11 cellular contexts compared by ENCODE assay signal in genomic region chr4:105765690-105766407, GRCh38. TPM values are rescaled to one million over a fixed set of nuclear protein-coding genes. Genes with fewer than 3 reads are reported as not detected.
DNase-seq lines count a peak whose midpoint lies in the region; ATAC-seq and TF ChIP-seq lines count a peak whose summit lies in the region.
"Had no signal": no experiment of that assay in that cellular context is flagged by ENCODE, and none has a peak within 500 bp of the region (broad histone marks: within the 10 kb centered on the region; RNA-seq: fewer than 3 reads in every experiment).

No MANE protein-coding gene starts in this region.

- H3K36me3 ChIP-seq in mesendoderm (ENCODE audit: control insufficient read depth, insufficient read depth, low read length): no peaks in the 10 kb centered on the region
- no peaks in the 10 kb centered on the region for H3K36me3 ChIP-seq in ascending aorta

- H3K9ac ChIP-seq in mesendoderm (ENCODE audit: low read length): no peak overlapping the region

- WGBS in mesendoderm (ENCODE audit: extremely low coverage, insufficient coverage, low lambda C conversion rate): no CpG with 5 or more reads among the region's 6 CpGs

- H3K79me1 ChIP-seq in mesendoderm (ENCODE audit: low read length): no peaks in the 10 kb centered on the region

- H3K9me3 ChIP-seq in ascending aorta: no peaks in the 10 kb centered on the region

- no peak overlapping the region for H2BK15ac ChIP-seq in mesendoderm (replicated peaks; ENCODE audit: low read depth)

- H3K4me1 Mint-ChIP-seq in chondrocyte (ENCODE audit: low read depth): peaks cover 17% of the 10 kb centered on the region

- H3K9me3 Mint-ChIP-seq in chondrocyte (ENCODE audit: low read depth): peaks cover 1% of the 10 kb centered on the region

- no peak for ATAC-seq in GM19035 (IDR thresholded peaks at IDR 0.05; ENCODE audit: unreplicated experiment)

- H3K79me2 ChIP-seq in mesendoderm (ENCODE audit: control insufficient read depth, insufficient read depth, low read length): no peaks in the 10 kb centered on the region

- no peak overlapping the region for H4K8ac ChIP-seq in mesendoderm (ENCODE audit: low read depth, low read length)

- H2BK5ac ChIP-seq in mesendoderm (ENCODE audit: low read length): no peak overlapping the region

- H3K4me3 ChIP-seq in mesendoderm (ENCODE audit: low read length) (no peak overlapping the region), ascending aorta (no peak overlapping the region)

- H3K27ac Mint-ChIP-seq in chondrocyte (ENCODE audit: unreplicated experiment): peak overlapping the region; percentile 86

- no peak overlapping the region for H4K5ac ChIP-seq in mesendoderm (ENCODE audit: low read length)

- H3K4ac ChIP-seq in mesendoderm (ENCODE audit: low read depth, low read length): no peak overlapping the region

- DNase-seq in DMS53 treated with DMSO at 0.1 percent for 48 hours (lab: John Stamatoyannopoulos, UW; ENCODE audit: unreplicated experiment): peak; percentile 39
- peak; percentile 28 for DNase-seq in MV-4-11 (lab: John Stamatoyannopoulos, UW)
- DNase-seq in chondrocyte (ENCODE audit: low spot score): no peak
- DNase-seq in mesendoderm: peak; percentile 93
- DNase-seq in ascending aorta (ENCODE audit: low spot score in 2 of 2): no peak
- DNase-seq in DMS153 (lab: John Stamatoyannopoulos, UW): no peak
- DNase-seq in stimulated activated naive CD4-positive, alpha-beta T cell treated with Interleukin-2 at 50 U/mL for 16 hours (lab: John Stamatoyannopoulos, UW): no peak
- DNase-seq: activated CD4-positive, alpha-beta T cell treated with anti-CD3 and anti-CD28 coated beads for 1 hour; central memory CD4-positive, alpha-beta T cell; NCI-H187 had no signal

- H3K4me1 ChIP-seq in mesendoderm (ENCODE audit: control insufficient read depth, low read depth, low read length) (no peaks in the 10 kb centered on the region), ascending aorta (no peaks in the 10 kb centered on the region)

- H2BK120ac ChIP-seq in mesendoderm (ENCODE audit: low read depth, low read length): no peak overlapping the region

- intact Hi-C loops in ascending aorta (cut with DNase I): no loop called here

- TF ChIP-seq CTCF in chondrocyte (IDR thresholded peaks at IDR 0.05) (no peak), ascending aorta (IDR thresholded peaks at IDR 0.05) (no peak)

- no peak overlapping the region for H3K4me3 Mint-ChIP-seq in chondrocyte (ENCODE audit: unreplicated experiment)

- no peak overlapping the region for H3K18ac ChIP-seq in mesendoderm (ENCODE audit: low read length)

- peaks cover under 1% of the 10 kb centered on the region for H3K36me3 Mint-ChIP-seq in chondrocyte (ENCODE audit: low read depth)

- no peak overlapping the region for H3K4me2 ChIP-seq in mesendoderm (ENCODE audit: low read length)

- H3K27me3 Mint-ChIP-seq in chondrocyte (ENCODE audit: low read depth): no peaks in the 10 kb centered on the region

- no peak overlapping the region for H2AK5ac ChIP-seq in mesendoderm (ENCODE audit: low read length)

- no peak overlapping the region for H3K56ac ChIP-seq in mesendoderm (ENCODE audit: low read length)

- H3K27me3 ChIP-seq in mesendoderm (ENCODE audit: insufficient read depth, low read length, poor library complexity) (no peaks in the 10 kb centered on the region), ascending aorta (no peaks in the 10 kb centered on the region)

- H3K23ac ChIP-seq in mesendoderm (ENCODE audit: low read length): no peak overlapping the region

- H3K27ac ChIP-seq in mesendoderm (ENCODE audit: low read depth, low read length) (no peak overlapping the region), ascending aorta (no peak overlapping the region)

RNA-seq across cellular contexts. Expression of gene GSTCD, which starts 57.3 kb away (rescaled TPM):
- total RNA-seq in chondrocyte (5.9 to 13.5 TPM (median 7.4 TPM) in 3 replicates), ascending aorta (4.4 TPM)
- polyA plus RNA-seq in mesendoderm (2013, experiment 1 of 2): 17.2 TPM
- polyA plus RNA-seq in mesendoderm (2013, experiment 2 of 2): 15.8 TPM

RNA-seq across cellular contexts. Expression of gene INTS12, which starts 57.4 kb away (rescaled TPM):
- total RNA-seq in chondrocyte: 19.8 to 20.8 TPM (median 19.8 TPM) in 3 replicates
- 21.8 TPM for polyA plus RNA-seq in mesendoderm (2013, experiment 1 of 2)
- 20.7 TPM for polyA plus RNA-seq in mesendoderm (2013, experiment 2 of 2)
- total RNA-seq in ascending aorta: 11.5 TPM

Comparison
In these comparisons a context has a peak if more than half of its experiments do, and no peak if none do; other contexts are left out.
1. DNase-seq: peak in DMS53 treated with DMSO at 0.1 percent for 48 hours (single experiment), MV-4-11 (single experiment) and mesendoderm (single experiment); none in chondrocyte (single experiment), ascending aorta (0 of 2), DMS153 (single experiment) and stimulated activated naive CD4-positive, alpha-beta T cell treated with Interleukin-2 at 50 U/mL for 16 hours (single experiment).